11 cellular contexts compared by ENCODE assay signal in genomic region chr5:969421-969839, GRCh38. TPM values are rescaled to one million over a fixed set of nuclear protein-coding genes. Genes with fewer than 3 reads are reported as not detected.
DNase-seq lines count a peak whose midpoint lies in the region; ATAC-seq lines count a peak whose summit lies in the region.
"Had no signal": no experiment of that assay in that cellular context is flagged by ENCODE, and none has a peak within 500 bp of the region (broad histone marks: within the 10 kb centered on the region; RNA-seq: fewer than 3 reads in every experiment).

No MANE protein-coding gene starts in this region.

- H3K27me3 Mint-ChIP-seq in activated naive CD4-positive, alpha-beta T cell treated with anti-CD3 and anti-CD28 coated beads, Interleukin-2, amount 10 ng/mL, durations not matched to agents 7 days and 5 days: peaks cover 85% of the 10 kb centered on the region
- peaks cover 13% of the 10 kb centered on the region for H3K27me3 Mint-ChIP-seq in activated T-helper 2 cell treated with anti-CD3 and anti-CD28 coated beads, Interferon-gamma antibody, Interleukin-2, Interleukin-4, amounts not matched to agents 10 μg/mL and 5 μg/mL and 100 μg/mL, durations not matched to agents 14 hours and 24 hours and 36 hours (ENCODE audit: low read depth)

- peaks cover 44% of the 10 kb centered on the region for H3K4me1 Mint-ChIP-seq in activated naive CD4-positive, alpha-beta T cell treated with anti-CD3 and anti-CD28 coated beads, Interleukin-2, amount 10 ng/mL, durations not matched to agents 7 days and 5 days
- H3K4me1 Mint-ChIP-seq in activated T-helper 2 cell treated with anti-CD3 and anti-CD28 coated beads, Interferon-gamma antibody, Interleukin-2, Interleukin-4, amounts not matched to agents 10 μg/mL and 5 μg/mL and 100 μg/mL, durations not matched to agents 14 hours and 24 hours and 36 hours (ENCODE audit: low read depth): peaks cover 29% of the 10 kb centered on the region

- DNase-seq in activated naive CD4-positive, alpha-beta T cell treated with anti-CD3 and anti-CD28 coated beads, Interleukin-2, amount 10 ng/mL, durations not matched to agents 7 days and 5 days: no peak
- DNase-seq in activated naive CD4-positive, alpha-beta T cell (lab: John Stamatoyannopoulos, UW): no peak
- DNase-seq in activated T-helper 2 cell treated with anti-CD3 and anti-CD28 coated beads, Interferon-gamma antibody, Interleukin-2, Interleukin-4, amounts not matched to agents 10 μg/mL and 5 μg/mL and 100 μg/mL, durations not matched to agents 14 hours and 24 hours and 36 hours (ENCODE audit: low spot score): no peak
- DNase-seq in left cardiac atrium (no peak), activated gamma-delta T cell (lab: John Stamatoyannopoulos, UW) (no peak)
- DNase-seq in stimulated activated naive CD8-positive, alpha-beta T cell treated with anti-CD3 and anti-CD28 coated beads, Interleukin-15, Interleukin-2, amounts not matched to agents 100 U/mL and 50 U/mL, for 24 hours: no peak
- DNase-seq: KBM-7, NCI-H2029 treated with DMSO at 0.1 percent for 48 hours, nucleus accumbens had no signal

- CTCF ChIA-PET in activated naive CD4-positive, alpha-beta T cell treated with anti-CD3 and anti-CD28 coated beads, Interleukin-2, amount 10 ng/mL, durations not matched to agents 7 days and 5 days (lab: Charles Lee): interaction anchor here (0.7 kb wide), 1 partner anchor 255 kb away, joined by 3 read pairs; no protein-coding TSS in a partner anchor

- H3K27ac Mint-ChIP-seq in activated naive CD4-positive, alpha-beta T cell treated with anti-CD3 and anti-CD28 coated beads, Interleukin-2, amount 10 ng/mL, durations not matched to agents 7 days and 5 days: no peak overlapping the region
- H3K27ac Mint-ChIP-seq in activated T-helper 2 cell treated with anti-CD3 and anti-CD28 coated beads, Interferon-gamma antibody, Interleukin-2, Interleukin-4, amounts not matched to agents 10 μg/mL and 5 μg/mL and 100 μg/mL, durations not matched to agents 14 hours and 24 hours and 36 hours: no peak overlapping the region

- peak; percentile 72 to 91 for ATAC-seq in left cardiac atrium
- peak; percentile 36 for ATAC-seq in stimulated activated naive CD8-positive, alpha-beta T cell treated with anti-CD3 and anti-CD28 coated beads, Interleukin-15, Interleukin-2, amounts not matched to agents 100 U/mL and 50 U/mL, for 24 hours
- ATAC-seq in GM21825 (IDR thresholded peaks at IDR 0.05; ENCODE audit: unreplicated experiment): no peak
- no peak for ATAC-seq in HG03039 (IDR thresholded peaks at IDR 0.05; ENCODE audit: unreplicated experiment)

- intact Hi-C loops in activated T-helper 2 cell treated with anti-CD3 and anti-CD28 coated beads, Interferon-gamma antibody, Interleukin-2, Interleukin-4, amounts not matched to agents 10 μg/mL and 5 μg/mL and 100 μg/mL, durations not matched to agents 14 hours and 24 hours and 36 hours (cut with micrococcal nuclease): no loop called here
- intact Hi-C loops in left cardiac atrium (cut with DNase I): no loop called here

- H3K9me3 Mint-ChIP-seq in activated naive CD4-positive, alpha-beta T cell treated with anti-CD3 and anti-CD28 coated beads, Interleukin-2, amount 10 ng/mL, durations not matched to agents 7 days and 5 days: peaks cover 4% of the 10 kb centered on the region
- H3K9me3 Mint-ChIP-seq in activated T-helper 2 cell treated with anti-CD3 and anti-CD28 coated beads, Interferon-gamma antibody, Interleukin-2, Interleukin-4, amounts not matched to agents 10 μg/mL and 5 μg/mL and 100 μg/mL, durations not matched to agents 14 hours and 24 hours and 36 hours: peaks cover 53% of the 10 kb centered on the region

- H3K4me3 Mint-ChIP-seq in activated naive CD4-positive, alpha-beta T cell treated with anti-CD3 and anti-CD28 coated beads, Interleukin-2, amount 10 ng/mL, durations not matched to agents 7 days and 5 days: peak overlapping the region; percentile 22
- H3K4me3 Mint-ChIP-seq in activated T-helper 2 cell treated with anti-CD3 and anti-CD28 coated beads, Interferon-gamma antibody, Interleukin-2, Interleukin-4, amounts not matched to agents 10 μg/mL and 5 μg/mL and 100 μg/mL, durations not matched to agents 14 hours and 24 hours and 36 hours (ENCODE audit: low read depth): peak overlapping the region; percentile 27

- H3K36me3 Mint-ChIP-seq in activated naive CD4-positive, alpha-beta T cell treated with anti-CD3 and anti-CD28 coated beads, Interleukin-2, amount 10 ng/mL, durations not matched to agents 7 days and 5 days: peaks cover 7% of the 10 kb centered on the region
- H3K36me3 Mint-ChIP-seq in activated T-helper 2 cell treated with anti-CD3 and anti-CD28 coated beads, Interferon-gamma antibody, Interleukin-2, Interleukin-4, amounts not matched to agents 10 μg/mL and 5 μg/mL and 100 μg/mL, durations not matched to agents 14 hours and 24 hours and 36 hours (ENCODE audit: low read depth): peaks cover 61% of the 10 kb centered on the region

RNA-seq across cellular contexts. Expression of gene NKD2, which starts 39.2 kb away (rescaled TPM):
- total RNA-seq in activated T-helper 2 cell treated with anti-CD3 and anti-CD28 coated beads, Interferon-gamma antibody, Interleukin-2, Interleukin-4, amounts not matched to agents 10 μg/mL and 5 μg/mL and 100 μg/mL, durations not matched to agents 14 hours and 24 hours and 36 hours: 14.4 TPM in 2 replicates
- 10 to 100 TPM in 1 of 2 donors, 1 to 10 TPM in 1; 4.4 to 10.4 TPM for total RNA-seq in left cardiac atrium

Comparison
In these comparisons a context has a peak if more than half of its experiments do, and no peak if none do; other contexts are left out.
1. ATAC-seq: peak in left cardiac atrium (2 of 2) and stimulated activated naive CD8-positive, alpha-beta T cell treated with anti-CD3 and anti-CD28 coated beads, Interleukin-15, Interleukin-2, amounts not matched to agents 100 U/mL and 50 U/mL, for 24 hours (single experiment); none in GM21825 (single experiment) and HG03039 (single experiment).